ENCODE assay signal across 30 cellular contexts in genomic region chr11:36240178-36240577, GRCh38.
"Had no signal": no experiment of that assay in that cellular context is flagged by ENCODE, and none has a peak within 500 bp of the region (broad histone marks: within the 10 kb centered on the region; RNA-seq: fewer than 3 reads in every experiment).

No MANE protein-coding gene starts in this region.

- H3K27me3 Mint-ChIP-seq: type B pancreatic cell had no signal

- H3K27ac Mint-ChIP-seq: activated naive CD4-positive, alpha-beta T cell treated with anti-CD3 and anti-CD28 coated beads, Interleukin-2, amount 10 ng/mL, durations not matched to agents 7 days and 5 days; activated naive CD8-positive, alpha-beta T cell treated with anti-CD3 and anti-CD28 coated beads, Interleukin-2, amount 10 ng/mL, durations not matched to agents 7 days and 5 days; naive thymus-derived CD8-positive, alpha-beta T cell; stimulated activated memory B cell treated with anti-CD40 and anti-IgM and Interleukin-4, amounts not matched to agents 10 μg/mL and 1 μg/mL and 100 μg/mL, for 72 hours; stimulated activated naive CD8-positive, alpha-beta T cell treated with anti-CD3 and anti-CD28 coated beads, Interleukin-15, amount 100 ng/mL, for 72 hours; type B pancreatic cell had no signal

- DNase-seq: activated CD4-positive, alpha-beta T cell treated with anti-CD3 and anti-CD28 coated beads for 48 hours; activated CD4-positive, alpha-beta T cell treated with anti-CD3 and anti-CD28 coated beads, Interleukin-2, amount 50 U/mL, for 48 hours; activated CD8-positive, alpha-beta memory T cell treated with anti-CD3 and anti-CD28 coated beads, Interleukin-2, amount 50 U/mL, for 4 hours; activated gamma-delta T cell; activated naive CD4-positive, alpha-beta T cell treated with anti-CD3 and anti-CD28 coated beads, Interleukin-2, amount 10 ng/mL, durations not matched to agents 7 days and 5 days; activated naive CD8-positive, alpha-beta T cell treated with anti-CD3 and anti-CD28 coated beads, Interleukin-2, amount 10 ng/mL, durations not matched to agents 7 days and 5 days; activated T-cell treated with anti-CD3 and anti-CD28 coated beads, Interleukin-2, amount 50 U/mL, for 1 hour; colonic mucosa; effector CD8-positive, alpha-beta T cell; esophagus squamous epithelium; gastrocnemius medialis; islet precursor cell; left ventricle myocardium superior; naive thymus-derived CD8-positive, alpha-beta T cell; pancreas; small intestine; stimulated activated CD4-positive, alpha-beta T cell treated with anti-CD3 and anti-CD28 coated beads, Interleukin-4, amount 100 ng/mL, for 24 hours; stimulated activated naive CD8-positive, alpha-beta T cell treated with anti-CD3 and anti-CD28 coated beads, Interleukin-15, amount 100 ng/mL, for 72 hours; WERI-Rb-1 had no signal

- H3K79me2 ChIP-seq: hepatocyte had no signal

- H3K27ac ChIP-seq: ascending aorta, breast epithelium, colonic mucosa, epithelial cell of prostate, esophagus squamous epithelium, gastrocnemius medialis, hepatocyte, pancreas, prostate gland, vagina, WERI-Rb-1 had no signal

- H2AFZ ChIP-seq: hepatocyte had no signal

- H3K4me3 ChIP-seq: ascending aorta, breast epithelium, colonic mucosa, esophagus squamous epithelium, gastrocnemius medialis, hepatocyte, pancreas, prostate gland, vagina had no signal

- H3K36me3 ChIP-seq: ascending aorta, breast epithelium, colonic mucosa, esophagus squamous epithelium, gastrocnemius medialis, pancreas, prostate gland, vagina, WERI-Rb-1 had no signal

- H3K9me3 Mint-ChIP-seq: activated naive CD4-positive, alpha-beta T cell treated with anti-CD3 and anti-CD28 coated beads, Interleukin-2, amount 10 ng/mL, durations not matched to agents 7 days and 5 days; activated naive CD8-positive, alpha-beta T cell treated with anti-CD3 and anti-CD28 coated beads, Interleukin-2, amount 10 ng/mL, durations not matched to agents 7 days and 5 days; stimulated activated naive CD8-positive, alpha-beta T cell treated with anti-CD3 and anti-CD28 coated beads, Interleukin-15, amount 100 ng/mL, for 72 hours had no signal

- H3K4me1 ChIP-seq: ascending aorta, breast epithelium, colonic mucosa, esophagus squamous epithelium, gastrocnemius medialis, pancreas, prostate gland, vagina had no signal

- H3K4me1 Mint-ChIP-seq: activated naive CD4-positive, alpha-beta T cell treated with anti-CD3 and anti-CD28 coated beads, Interleukin-2, amount 10 ng/mL, durations not matched to agents 7 days and 5 days; activated naive CD8-positive, alpha-beta T cell treated with anti-CD3 and anti-CD28 coated beads, Interleukin-2, amount 10 ng/mL, durations not matched to agents 7 days and 5 days; naive thymus-derived CD8-positive, alpha-beta T cell; neural crest cell; stimulated activated memory B cell treated with anti-CD40 and anti-IgM and Interleukin-4, amounts not matched to agents 10 μg/mL and 1 μg/mL and 100 μg/mL, for 72 hours; stimulated activated naive CD8-positive, alpha-beta T cell treated with anti-CD3 and anti-CD28 coated beads, Interleukin-15, amount 100 ng/mL, for 72 hours had no signal

- H3K27me3 ChIP-seq: ascending aorta, breast epithelium, colonic mucosa, esophagus squamous epithelium, gastrocnemius medialis, hepatocyte, pancreas, vagina had no signal

- H3K4me3 Mint-ChIP-seq: activated naive CD4-positive, alpha-beta T cell treated with anti-CD3 and anti-CD28 coated beads, Interleukin-2, amount 10 ng/mL, durations not matched to agents 7 days and 5 days; activated naive CD8-positive, alpha-beta T cell treated with anti-CD3 and anti-CD28 coated beads, Interleukin-2, amount 10 ng/mL, durations not matched to agents 7 days and 5 days; naive thymus-derived CD8-positive, alpha-beta T cell; neural crest cell; stimulated activated memory B cell treated with anti-CD40 and anti-IgM and Interleukin-4, amounts not matched to agents 10 μg/mL and 1 μg/mL and 100 μg/mL, for 72 hours; stimulated activated naive CD8-positive, alpha-beta T cell treated with anti-CD3 and anti-CD28 coated beads, Interleukin-15, amount 100 ng/mL, for 72 hours; type B pancreatic cell had no signal

- H3K4me2 ChIP-seq: hepatocyte had no signal

- H3K36me3 Mint-ChIP-seq: activated naive CD4-positive, alpha-beta T cell treated with anti-CD3 and anti-CD28 coated beads, Interleukin-2, amount 10 ng/mL, durations not matched to agents 7 days and 5 days; activated naive CD8-positive, alpha-beta T cell treated with anti-CD3 and anti-CD28 coated beads, Interleukin-2, amount 10 ng/mL, durations not matched to agents 7 days and 5 days; naive thymus-derived CD8-positive, alpha-beta T cell; stimulated activated memory B cell treated with anti-CD40 and anti-IgM and Interleukin-4, amounts not matched to agents 10 μg/mL and 1 μg/mL and 100 μg/mL, for 72 hours had no signal

- H3K9me3 ChIP-seq: ascending aorta, breast epithelium, colonic mucosa, esophagus squamous epithelium, gastrocnemius medialis, pancreas, prostate gland, vagina had no signal

- ATAC-seq: activated CD4-positive, CD25-positive, alpha-beta regulatory T cell treated with anti-CD3 and anti-CD28 coated beads, Interleukin-2, amount 50 U/mL, for 24 hours; gastrocnemius medialis; left ventricle myocardium superior; naive thymus-derived CD8-positive, alpha-beta T cell; pancreas; sciatic nerve; stimulated activated memory B cell treated with anti-CD40 and anti-IgM and Interleukin-4, amounts not matched to agents 10 μg/mL and 1 μg/mL and 100 μg/mL, for 72 hours; stimulated activated naive CD8-positive, alpha-beta T cell treated with anti-CD3 and anti-CD28 coated beads, Interleukin-15, amount 100 ng/mL, for 72 hours had no signal
